ENCODE assay signal across 1 cellular context in the genomic region with DNA sequence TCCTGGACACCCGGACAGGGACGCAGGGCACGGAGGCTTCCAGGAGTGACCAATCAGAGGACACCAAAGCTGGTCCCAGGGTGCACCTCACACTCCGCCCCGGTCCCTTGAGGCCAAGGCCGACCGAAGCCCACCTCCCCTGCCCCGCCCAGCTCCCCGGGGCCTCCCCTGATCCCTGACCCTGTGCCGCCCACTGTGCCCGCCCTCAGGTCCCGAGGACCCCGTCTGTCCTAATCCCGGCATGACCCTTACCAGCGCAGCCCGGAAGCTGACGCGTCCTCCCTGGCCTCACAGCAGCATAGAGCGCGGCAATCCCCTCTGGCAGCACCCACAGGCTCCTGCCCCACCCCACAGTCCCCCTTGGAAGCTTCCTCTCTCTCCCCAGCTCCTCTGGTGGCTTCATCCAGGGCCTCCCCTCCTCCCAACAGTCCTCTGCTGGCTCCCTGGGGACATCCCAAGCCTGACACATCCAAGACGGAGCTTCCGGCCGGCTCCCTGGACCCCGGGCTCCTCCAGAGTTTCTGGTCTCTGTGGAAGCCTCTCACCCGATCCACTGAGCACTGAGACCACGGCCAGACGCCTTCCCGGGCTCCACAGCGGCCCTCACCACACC.
TF ChIP-seq lines count a peak whose summit lies in the region.

No MANE protein-coding gene starts in this region.

TF ChIP-seq in HepG2, 621 proteins besides CTCF, POLR2A, EP300 and RAD21 (continued from another document and continues in another):
- TF ChIP-seq ZKSCAN1 (IDR thresholded peaks at IDR 0.05; ENCODE audit: low read length) (no peak), ZNF777 (CRISPR knock-in tag; IDR thresholded peaks at IDR 0.05) (0 out of 2 replicates have a peak, but pooled peaks have one; percentile 19), ZFP37 (CRISPR knock-in tag; IDR thresholded peaks at IDR 0.05; ENCODE audit: borderline replicate concordance) (no peak), PHF21A (CRISPR knock-in tag; IDR thresholded peaks at IDR 0.05) (peak; percentile 97), PRMT3 (CRISPR knock-in tag; IDR thresholded peaks at IDR 0.05; ENCODE audit: borderline replicate concordance, low read depth) (no peak), ZFP36L2 (CRISPR knock-in tag; IDR thresholded peaks at IDR 0.05) (no peak), ZNF619 (CRISPR knock-in tag; IDR thresholded peaks at IDR 0.05) (no peak), ZNF605 (CRISPR knock-in tag; IDR thresholded peaks at IDR 0.05) (no peak), ZBTB25 (CRISPR knock-in tag; IDR thresholded peaks at IDR 0.05) (peak; percentile 26; the same call in 1 of the 2 replicates), ZNF101 (CRISPR knock-in tag; IDR thresholded peaks at IDR 0.05; ENCODE audit: borderline replicate concordance, low read depth) (no peak), ZNF709 (CRISPR knock-in tag; IDR thresholded peaks at IDR 0.05) (no peak), RFX3 (CRISPR knock-in tag; IDR thresholded peaks at IDR 0.05) (no peak), NR2F6 (IDR thresholded peaks at IDR 0.05) (peak; percentile 95), NR2F6 (CRISPR knock-in tag; IDR thresholded peaks at IDR 0.05) (peak; percentile 96), ZNF563 (CRISPR knock-in tag; IDR thresholded peaks at IDR 0.05) (no peak), CEBPG (CRISPR knock-in tag; IDR thresholded peaks at IDR 0.05) (no peak), ZNF136 (CRISPR knock-in tag; IDR thresholded peaks at IDR 0.05; ENCODE audit: low read depth) (no peak), KDM5A (IDR thresholded peaks at IDR 0.05; ENCODE audit: borderline replicate concordance, low read length) (no peak), ZNF577 (CRISPR knock-in tag; IDR thresholded peaks at IDR 0.05; ENCODE audit: borderline replicate concordance, low read depth) (no peak), ZNF264 (CRISPR knock-in tag; IDR thresholded peaks at IDR 0.05) (no peak), NFATC3 (CRISPR knock-in tag; IDR thresholded peaks at IDR 0.05) (no peak), ARID5B (CRISPR knock-in tag; IDR thresholded peaks at IDR 0.05) (peak; percentile 77), BHLHE40 (IDR thresholded peaks at IDR 0.05; ENCODE audit: low read length) (no peak), ZBTB3 (CRISPR knock-in tag; IDR thresholded peaks at IDR 0.05; ENCODE audit: borderline replicate concordance, low read depth) (no peak), GPN1 (CRISPR knock-in tag; IDR thresholded peaks at IDR 0.05; ENCODE audit: borderline replicate concordance) (no peak), JARID2 (CRISPR knock-in tag; IDR thresholded peaks at IDR 0.05; ENCODE audit: insufficient replicate concordance) (no peak), SMARCE1 (IDR thresholded peaks at IDR 0.05; ENCODE audit: borderline replicate concordance) (no peak), MEIS1 (CRISPR knock-in tag; IDR thresholded peaks at IDR 0.05; ENCODE audit: borderline replicate concordance) (peak; percentile 60; the same call in 1 of the 2 replicates), CERS6 (CRISPR knock-in tag; IDR thresholded peaks at IDR 0.05) (no peak), RBFOX2 (IDR thresholded peaks at IDR 0.05; ENCODE audit: low read depth, low read length) (peak; percentile 74), CHCHD3 (CRISPR knock-in tag; IDR thresholded peaks at IDR 0.05) (no peak), ZMYM3 (CRISPR knock-in tag; IDR thresholded peaks at IDR 0.05) (peak; percentile 80), SAP130 (CRISPR knock-in tag; IDR thresholded peaks at IDR 0.05; ENCODE audit: low read depth) (peak; percentile 78), XRCC5 (optimal IDR thresholded peaks at IDR 0.05; ENCODE audit: low read length) (no peak), NFYC (CRISPR knock-in tag; IDR thresholded peaks at IDR 0.05) (peak; percentile 65)
- TF ChIP-seq, protein P1, sequence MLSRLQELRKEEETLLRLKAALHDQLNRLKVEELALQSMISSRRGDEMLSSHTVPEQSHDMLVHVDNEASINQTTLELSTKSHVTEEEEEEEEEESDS (CRISPR knock-in tag; IDR thresholded peaks at IDR 0.05; ENCODE audit: borderline replicate concordance): no peak
- TF ChIP-seq, protein P2, sequence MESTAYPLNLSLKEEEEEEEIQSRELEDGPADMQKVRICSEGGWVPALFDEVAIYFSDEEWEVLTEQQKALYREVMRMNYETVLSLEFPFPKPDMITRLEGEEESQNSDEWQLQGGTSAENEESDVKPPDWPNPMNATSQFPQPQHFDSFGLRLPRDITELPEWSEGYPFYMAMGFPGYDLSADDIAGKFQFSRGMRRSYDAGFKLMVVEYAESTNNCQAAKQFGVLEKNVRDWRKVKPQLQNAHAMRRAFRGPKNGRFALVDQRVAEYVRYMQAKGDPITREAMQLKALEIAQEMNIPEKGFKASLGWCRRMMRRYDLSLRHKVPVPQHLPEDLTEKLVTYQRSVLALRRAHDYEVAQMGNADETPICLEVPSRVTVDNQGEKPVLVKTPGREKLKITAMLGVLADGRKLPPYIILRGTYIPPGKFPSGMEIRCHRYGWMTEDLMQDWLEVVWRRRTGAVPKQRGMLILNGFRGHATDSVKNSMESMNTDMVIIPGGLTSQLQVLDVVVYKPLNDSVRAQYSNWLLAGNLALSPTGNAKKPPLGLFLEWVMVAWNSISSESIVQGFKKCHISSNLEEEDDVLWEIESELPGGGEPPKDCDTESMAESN (CRISPR knock-in tag; conservative IDR thresholded peaks at IDR 0.05): 0 out of 2 replicates have a peak, but pooled peaks have one; percentile 51
- TF ChIP-seq, protein P3, sequence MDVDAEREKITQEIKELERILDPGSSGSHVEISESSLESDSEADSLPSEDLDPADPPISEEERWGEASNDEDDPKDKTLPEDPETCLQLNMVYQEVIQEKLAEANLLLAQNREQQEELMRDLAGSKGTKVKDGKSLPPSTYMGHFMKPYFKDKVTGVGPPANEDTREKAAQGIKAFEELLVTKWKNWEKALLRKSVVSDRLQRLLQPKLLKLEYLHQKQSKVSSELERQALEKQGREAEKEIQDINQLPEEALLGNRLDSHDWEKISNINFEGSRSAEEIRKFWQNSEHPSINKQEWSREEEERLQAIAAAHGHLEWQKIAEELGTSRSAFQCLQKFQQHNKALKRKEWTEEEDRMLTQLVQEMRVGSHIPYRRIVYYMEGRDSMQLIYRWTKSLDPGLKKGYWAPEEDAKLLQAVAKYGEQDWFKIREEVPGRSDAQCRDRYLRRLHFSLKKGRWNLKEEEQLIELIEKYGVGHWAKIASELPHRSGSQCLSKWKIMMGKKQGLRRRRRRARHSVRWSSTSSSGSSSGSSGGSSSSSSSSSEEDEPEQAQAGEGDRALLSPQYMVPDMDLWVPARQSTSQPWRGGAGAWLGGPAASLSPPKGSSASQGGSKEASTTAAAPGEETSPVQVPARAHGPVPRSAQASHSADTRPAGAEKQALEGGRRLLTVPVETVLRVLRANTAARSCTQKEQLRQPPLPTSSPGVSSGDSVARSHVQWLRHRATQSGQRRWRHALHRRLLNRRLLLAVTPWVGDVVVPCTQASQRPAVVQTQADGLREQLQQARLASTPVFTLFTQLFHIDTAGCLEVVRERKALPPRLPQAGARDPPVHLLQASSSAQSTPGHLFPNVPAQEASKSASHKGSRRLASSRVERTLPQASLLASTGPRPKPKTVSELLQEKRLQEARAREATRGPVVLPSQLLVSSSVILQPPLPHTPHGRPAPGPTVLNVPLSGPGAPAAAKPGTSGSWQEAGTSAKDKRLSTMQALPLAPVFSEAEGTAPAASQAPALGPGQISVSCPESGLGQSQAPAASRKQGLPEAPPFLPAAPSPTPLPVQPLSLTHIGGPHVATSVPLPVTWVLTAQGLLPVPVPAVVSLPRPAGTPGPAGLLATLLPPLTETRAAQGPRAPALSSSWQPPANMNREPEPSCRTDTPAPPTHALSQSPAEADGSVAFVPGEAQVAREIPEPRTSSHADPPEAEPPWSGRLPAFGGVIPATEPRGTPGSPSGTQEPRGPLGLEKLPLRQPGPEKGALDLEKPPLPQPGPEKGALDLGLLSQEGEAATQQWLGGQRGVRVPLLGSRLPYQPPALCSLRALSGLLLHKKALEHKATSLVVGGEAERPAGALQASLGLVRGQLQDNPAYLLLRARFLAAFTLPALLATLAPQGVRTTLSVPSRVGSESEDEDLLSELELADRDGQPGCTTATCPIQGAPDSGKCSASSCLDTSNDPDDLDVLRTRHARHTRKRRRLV (CRISPR knock-in tag; IDR thresholded peaks at IDR 0.05): no peak
- TF ChIP-seq, protein P4, sequence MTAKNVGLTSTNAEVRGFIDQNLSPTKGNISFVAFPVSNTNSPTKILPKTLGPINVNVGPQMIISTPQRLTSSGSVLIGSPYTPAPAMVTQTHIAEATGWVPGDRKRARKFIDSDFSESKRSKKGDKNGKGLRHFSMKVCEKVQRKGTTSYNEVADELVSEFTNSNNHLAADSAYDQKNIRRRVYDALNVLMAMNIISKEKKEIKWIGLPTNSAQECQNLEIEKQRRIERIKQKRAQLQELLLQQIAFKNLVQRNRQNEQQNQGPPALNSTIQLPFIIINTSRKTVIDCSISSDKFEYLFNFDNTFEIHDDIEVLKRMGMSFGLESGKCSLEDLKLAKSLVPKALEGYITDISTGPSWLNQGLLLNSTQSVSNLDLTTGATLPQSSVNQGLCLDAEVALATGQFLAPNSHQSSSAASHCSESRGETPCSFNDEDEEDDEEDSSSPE (CRISPR knock-in tag; IDR thresholded peaks at IDR 0.05): peak; percentile 80
- TF ChIP-seq, protein P5, sequence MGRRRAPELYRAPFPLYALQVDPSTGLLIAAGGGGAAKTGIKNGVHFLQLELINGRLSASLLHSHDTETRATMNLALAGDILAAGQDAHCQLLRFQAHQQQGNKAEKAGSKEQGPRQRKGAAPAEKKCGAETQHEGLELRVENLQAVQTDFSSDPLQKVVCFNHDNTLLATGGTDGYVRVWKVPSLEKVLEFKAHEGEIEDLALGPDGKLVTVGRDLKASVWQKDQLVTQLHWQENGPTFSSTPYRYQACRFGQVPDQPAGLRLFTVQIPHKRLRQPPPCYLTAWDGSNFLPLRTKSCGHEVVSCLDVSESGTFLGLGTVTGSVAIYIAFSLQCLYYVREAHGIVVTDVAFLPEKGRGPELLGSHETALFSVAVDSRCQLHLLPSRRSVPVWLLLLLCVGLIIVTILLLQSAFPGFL (CRISPR knock-in tag; IDR thresholded peaks at IDR 0.05): no peak
- TF ChIP-seq, protein P6, sequence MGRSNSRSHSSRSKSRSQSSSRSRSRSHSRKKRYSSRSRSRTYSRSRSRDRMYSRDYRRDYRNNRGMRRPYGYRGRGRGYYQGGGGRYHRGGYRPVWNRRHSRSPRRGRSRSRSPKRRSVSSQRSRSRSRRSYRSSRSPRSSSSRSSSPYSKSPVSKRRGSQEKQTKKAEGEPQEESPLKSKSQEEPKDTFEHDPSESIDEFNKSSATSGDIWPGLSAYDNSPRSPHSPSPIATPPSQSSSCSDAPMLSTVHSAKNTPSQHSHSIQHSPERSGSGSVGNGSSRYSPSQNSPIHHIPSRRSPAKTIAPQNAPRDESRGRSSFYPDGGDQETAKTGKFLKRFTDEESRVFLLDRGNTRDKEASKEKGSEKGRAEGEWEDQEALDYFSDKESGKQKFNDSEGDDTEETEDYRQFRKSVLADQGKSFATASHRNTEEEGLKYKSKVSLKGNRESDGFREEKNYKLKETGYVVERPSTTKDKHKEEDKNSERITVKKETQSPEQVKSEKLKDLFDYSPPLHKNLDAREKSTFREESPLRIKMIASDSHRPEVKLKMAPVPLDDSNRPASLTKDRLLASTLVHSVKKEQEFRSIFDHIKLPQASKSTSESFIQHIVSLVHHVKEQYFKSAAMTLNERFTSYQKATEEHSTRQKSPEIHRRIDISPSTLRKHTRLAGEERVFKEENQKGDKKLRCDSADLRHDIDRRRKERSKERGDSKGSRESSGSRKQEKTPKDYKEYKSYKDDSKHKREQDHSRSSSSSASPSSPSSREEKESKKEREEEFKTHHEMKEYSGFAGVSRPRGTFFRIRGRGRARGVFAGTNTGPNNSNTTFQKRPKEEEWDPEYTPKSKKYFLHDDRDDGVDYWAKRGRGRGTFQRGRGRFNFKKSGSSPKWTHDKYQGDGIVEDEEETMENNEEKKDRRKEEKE (IDR thresholded peaks at IDR 0.05): no peak
